17 cellular contexts compared by ENCODE assay signal in the genomic region with DNA sequence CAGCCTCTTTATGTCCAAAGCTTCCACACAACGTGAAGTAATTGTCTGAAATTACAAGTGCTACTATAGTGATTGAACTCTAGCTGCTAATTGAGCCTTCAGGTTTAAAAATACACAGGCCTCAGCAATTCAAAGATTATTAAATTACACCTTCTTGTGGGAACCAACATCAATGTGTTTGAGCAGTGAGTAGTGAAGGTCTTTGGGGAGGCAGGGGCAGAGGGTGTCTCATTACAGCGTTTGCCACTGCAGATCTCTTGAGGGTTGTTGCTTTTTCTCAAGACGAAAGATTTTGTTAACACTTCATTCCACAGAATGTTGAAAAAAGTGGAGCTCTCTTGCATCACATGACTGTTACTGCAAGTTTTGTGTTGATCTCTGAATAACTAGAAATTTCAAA.
"Had no signal": no experiment of that assay in that cellular context is flagged by ENCODE, and none has a peak within 500 bp of the region (broad histone marks: within the 10 kb centered on the region; RNA-seq: fewer than 3 reads in every experiment).

No MANE protein-coding gene starts in this region.

- H3K27ac ChIP-seq: coronary artery, psoas muscle, sigmoid colon, skin epidermis, thoracic aorta, transverse colon had no signal

- H3K36me3 ChIP-seq: sigmoid colon, thoracic aorta, transverse colon had no signal

- H3K9me3 ChIP-seq: psoas muscle, sigmoid colon, thoracic aorta, transverse colon had no signal

- H3K4me3 ChIP-seq: coronary artery, psoas muscle, sigmoid colon, skin epidermis, thoracic aorta, transverse colon had no signal

- H3K4me1 ChIP-seq: psoas muscle, sigmoid colon, transverse colon had no signal

- DNase-seq: effector CD4-positive, alpha-beta T cell; foreskin melanocyte; head of caudate nucleus; hippocampal formation; left colon; mesendoderm; naive B cell; psoas muscle; sigmoid colon; stimulated activated CD4-positive, alpha-beta T cell treated with anti-CD3 and anti-CD28 coated beads, Interleukin-2, amount 100 ng/mL, for 24 hours; stimulated activated CD4-positive, alpha-beta T cell treated with anti-CD3 and anti-CD28 coated beads, Interleukin-4, amount 100 ng/mL, for 4 hours; stimulated activated naive B cell treated with anti-CD40 and anti-IgM and Interleukin-4, amounts not matched to agents 10 μg/mL and 1 μg/mL and 100 μg/mL, for 72 hours; stimulated activated naive CD8-positive, alpha-beta T cell treated with anti-CD3 and anti-CD28 coated beads, Interleukin-15, amount 100 ng/mL, for 72 hours; transverse colon had no signal

- ATAC-seq: left colon; psoas muscle; stimulated activated naive B cell treated with anti-CD40 and anti-IgM and Interleukin-4, amounts not matched to agents 10 μg/mL and 1 μg/mL and 100 μg/mL, for 72 hours; stimulated activated naive CD8-positive, alpha-beta T cell treated with anti-CD3 and anti-CD28 coated beads, Interleukin-15, amount 100 ng/mL, for 72 hours had no signal

- H3K27me3 ChIP-seq: sigmoid colon, transverse colon had no signal
